1 cellular context compared by ENCODE assay signal in the genomic region with DNA sequence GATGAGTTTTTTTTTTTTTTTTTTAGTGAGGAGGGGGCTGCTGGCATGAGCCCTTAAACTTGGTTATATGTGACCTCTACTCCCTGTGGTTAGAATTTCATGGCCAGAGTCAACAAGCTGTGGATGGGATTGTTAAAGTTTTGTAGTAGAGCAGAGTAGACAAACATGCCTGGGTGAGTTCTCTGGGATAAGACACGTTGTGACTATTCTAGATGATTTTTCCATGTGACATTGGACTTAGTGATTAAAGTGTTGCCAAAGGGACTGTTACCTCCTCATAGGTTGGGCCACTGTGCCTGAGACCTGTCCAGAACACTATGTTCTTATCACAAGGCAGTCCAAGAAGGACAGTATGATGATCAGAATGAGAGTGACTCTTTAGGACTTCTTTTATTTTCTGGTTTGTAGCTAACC.
TF ChIP-seq lines count a peak whose summit lies in the region.

No MANE protein-coding gene starts in this region.

TF ChIP-seq in HepG2, 621 proteins besides CTCF, POLR2A, EP300 and RAD21 (continued from another document and continues in another):
- TF ChIP-seq RARA (CRISPR knock-in tag; IDR thresholded peaks at IDR 0.05) (peak; percentile 74), NONO (IDR thresholded peaks at IDR 0.05) (no peak), NONO (CRISPR knock-in tag; conservative IDR thresholded peaks at IDR 0.05) (no peak), PITX1 (CRISPR knock-in tag; IDR thresholded peaks at IDR 0.05) (peak; percentile 75; the same call in 1 of the 2 replicates), FOXA3 (CRISPR knock-in tag; IDR thresholded peaks at IDR 0.05) (peak; percentile 93), ZNF839 (CRISPR knock-in tag; IDR thresholded peaks at IDR 0.05; ENCODE audit: borderline replicate concordance) (no peak), ZFP82 (CRISPR knock-in tag; IDR thresholded peaks at IDR 0.05; ENCODE audit: borderline replicate concordance) (no peak), SRSF9 (IDR thresholded peaks at IDR 0.05; ENCODE audit: borderline replicate concordance, insufficient read depth, low read depth, low read length, poor library complexity, severe bottlenecking) (no peak), ZNF549 (CRISPR knock-in tag; IDR thresholded peaks at IDR 0.05) (no peak), ZFP36L2 (CRISPR knock-in tag; IDR thresholded peaks at IDR 0.05) (no peak), STAT5B (CRISPR knock-in tag; IDR thresholded peaks at IDR 0.05) (no peak), STAG1 (CRISPR knock-in tag; IDR thresholded peaks at IDR 0.05) (peak; percentile 14), ZNF143 (CRISPR knock-in tag; IDR thresholded peaks at IDR 0.05) (no peak), ZFP36L1 (CRISPR knock-in tag; IDR thresholded peaks at IDR 0.05) (peak; percentile 59; the same call in 1 of the 2 replicates), ZSCAN9 (CRISPR knock-in tag; IDR thresholded peaks at IDR 0.05; ENCODE audit: borderline replicate concordance) (peak; percentile 27; the same call in 1 of the 2 replicates), KMT2B (CRISPR knock-in tag; IDR thresholded peaks at IDR 0.05) (no peak), ERF (CRISPR knock-in tag; IDR thresholded peaks at IDR 0.05) (0 out of 2 replicates have a peak, but pooled peaks have one; percentile 70), NR2F6 (IDR thresholded peaks at IDR 0.05) (peak; percentile 94), NR2F6 (CRISPR knock-in tag; IDR thresholded peaks at IDR 0.05) (peak; percentile 92), MAZ (IDR thresholded peaks at IDR 0.05; ENCODE audit: borderline replicate concordance, low read depth, low read length) (peak; percentile 35; the same call in 1 of the 2 replicates), MAZ (CRISPR knock-in tag; IDR thresholded peaks at IDR 0.05; ENCODE audit: low read depth) (no peak), ZNF552 (CRISPR knock-in tag; IDR thresholded peaks at IDR 0.05; ENCODE audit: borderline replicate concordance) (no peak), NFYC (CRISPR knock-in tag; IDR thresholded peaks at IDR 0.05) (0 out of 2 replicates have a peak, but pooled peaks have one; percentile 30), ZNF274 (CRISPR knock-in tag; IDR thresholded peaks at IDR 0.05) (no peak), PHF21A (CRISPR knock-in tag; IDR thresholded peaks at IDR 0.05) (peak; percentile 79)
- TF ChIP-seq, protein P1, sequence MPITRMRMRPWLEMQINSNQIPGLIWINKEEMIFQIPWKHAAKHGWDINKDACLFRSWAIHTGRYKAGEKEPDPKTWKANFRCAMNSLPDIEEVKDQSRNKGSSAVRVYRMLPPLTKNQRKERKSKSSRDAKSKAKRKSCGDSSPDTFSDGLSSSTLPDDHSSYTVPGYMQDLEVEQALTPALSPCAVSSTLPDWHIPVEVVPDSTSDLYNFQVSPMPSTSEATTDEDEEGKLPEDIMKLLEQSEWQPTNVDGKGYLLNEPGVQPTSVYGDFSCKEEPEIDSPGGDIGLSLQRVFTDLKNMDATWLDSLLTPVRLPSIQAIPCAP (CRISPR knock-in tag; IDR thresholded peaks at IDR 0.05; ENCODE audit: low read depth): no peak
- TF ChIP-seq, protein P2, sequence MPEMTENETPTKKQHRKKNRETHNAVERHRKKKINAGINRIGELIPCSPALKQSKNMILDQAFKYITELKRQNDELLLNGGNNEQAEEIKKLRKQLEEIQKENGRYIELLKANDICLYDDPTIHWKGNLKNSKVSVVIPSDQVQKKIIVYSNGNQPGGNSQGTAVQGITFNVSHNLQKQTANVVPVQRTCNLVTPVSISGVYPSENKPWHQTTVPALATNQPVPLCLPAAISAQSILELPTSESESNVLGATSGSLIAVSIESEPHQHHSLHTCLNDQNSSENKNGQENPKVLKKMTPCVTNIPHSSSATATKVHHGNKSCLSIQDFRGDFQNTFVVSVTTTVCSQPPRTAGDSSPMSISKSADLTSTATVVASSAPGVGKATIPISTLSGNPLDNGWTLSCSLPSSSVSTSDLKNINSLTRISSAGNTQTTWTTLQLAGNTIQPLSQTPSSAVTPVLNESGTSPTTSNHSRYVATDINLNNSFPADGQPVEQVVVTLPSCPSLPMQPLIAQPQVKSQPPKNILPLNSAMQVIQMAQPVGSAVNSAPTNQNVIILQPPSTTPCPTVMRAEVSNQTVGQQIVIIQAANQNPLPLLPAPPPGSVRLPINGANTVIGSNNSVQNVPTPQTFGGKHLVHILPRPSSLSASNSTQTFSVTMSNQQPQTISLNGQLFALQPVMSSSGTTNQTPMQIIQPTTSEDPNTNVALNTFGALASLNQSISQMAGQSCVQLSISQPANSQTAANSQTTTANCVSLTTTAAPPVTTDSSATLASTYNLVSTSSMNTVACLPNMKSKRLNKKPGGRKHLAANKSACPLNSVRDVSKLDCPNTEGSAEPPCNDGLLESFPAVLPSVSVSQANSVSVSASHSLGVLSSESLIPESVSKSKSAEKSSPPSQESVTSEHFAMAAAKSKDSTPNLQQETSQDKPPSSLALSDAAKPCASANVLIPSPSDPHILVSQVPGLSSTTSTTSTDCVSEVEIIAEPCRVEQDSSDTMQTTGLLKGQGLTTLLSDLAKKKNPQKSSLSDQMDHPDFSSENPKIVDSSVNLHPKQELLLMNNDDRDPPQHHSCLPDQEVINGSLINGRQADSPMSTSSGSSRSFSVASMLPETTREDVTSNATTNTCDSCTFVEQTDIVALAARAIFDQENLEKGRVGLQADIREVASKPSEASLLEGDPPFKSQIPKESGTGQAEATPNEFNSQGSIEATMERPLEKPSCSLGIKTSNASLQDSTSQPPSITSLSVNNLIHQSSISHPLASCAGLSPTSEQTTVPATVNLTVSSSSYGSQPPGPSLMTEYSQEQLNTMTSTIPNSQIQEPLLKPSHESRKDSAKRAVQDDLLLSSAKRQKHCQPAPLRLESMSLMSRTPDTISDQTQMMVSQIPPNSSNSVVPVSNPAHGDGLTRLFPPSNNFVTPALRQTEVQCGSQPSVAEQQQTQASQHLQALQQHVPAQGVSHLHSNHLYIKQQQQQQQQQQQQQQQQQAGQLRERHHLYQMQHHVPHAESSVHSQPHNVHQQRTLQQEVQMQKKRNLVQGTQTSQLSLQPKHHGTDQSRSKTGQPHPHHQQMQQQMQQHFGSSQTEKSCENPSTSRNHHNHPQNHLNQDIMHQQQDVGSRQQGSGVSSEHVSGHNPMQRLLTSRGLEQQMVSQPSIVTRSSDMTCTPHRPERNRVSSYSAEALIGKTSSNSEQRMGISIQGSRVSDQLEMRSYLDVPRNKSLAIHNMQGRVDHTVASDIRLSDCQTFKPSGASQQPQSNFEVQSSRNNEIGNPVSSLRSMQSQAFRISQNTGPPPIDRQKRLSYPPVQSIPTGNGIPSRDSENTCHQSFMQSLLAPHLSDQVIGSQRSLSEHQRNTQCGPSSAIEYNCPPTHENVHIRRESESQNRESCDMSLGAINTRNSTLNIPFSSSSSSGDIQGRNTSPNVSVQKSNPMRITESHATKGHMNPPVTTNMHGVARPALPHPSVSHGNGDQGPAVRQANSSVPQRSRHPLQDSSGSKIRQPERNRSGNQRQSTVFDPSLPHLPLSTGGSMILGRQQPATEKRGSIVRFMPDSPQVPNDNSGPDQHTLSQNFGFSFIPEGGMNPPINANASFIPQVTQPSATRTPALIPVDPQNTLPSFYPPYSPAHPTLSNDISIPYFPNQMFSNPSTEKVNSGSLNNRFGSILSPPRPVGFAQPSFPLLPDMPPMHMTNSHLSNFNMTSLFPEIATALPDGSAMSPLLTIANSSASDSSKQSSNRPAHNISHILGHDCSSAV (CRISPR knock-in tag; IDR thresholded peaks at IDR 0.05; ENCODE audit: borderline replicate concordance): no peak
- TF ChIP-seq, protein P3, sequence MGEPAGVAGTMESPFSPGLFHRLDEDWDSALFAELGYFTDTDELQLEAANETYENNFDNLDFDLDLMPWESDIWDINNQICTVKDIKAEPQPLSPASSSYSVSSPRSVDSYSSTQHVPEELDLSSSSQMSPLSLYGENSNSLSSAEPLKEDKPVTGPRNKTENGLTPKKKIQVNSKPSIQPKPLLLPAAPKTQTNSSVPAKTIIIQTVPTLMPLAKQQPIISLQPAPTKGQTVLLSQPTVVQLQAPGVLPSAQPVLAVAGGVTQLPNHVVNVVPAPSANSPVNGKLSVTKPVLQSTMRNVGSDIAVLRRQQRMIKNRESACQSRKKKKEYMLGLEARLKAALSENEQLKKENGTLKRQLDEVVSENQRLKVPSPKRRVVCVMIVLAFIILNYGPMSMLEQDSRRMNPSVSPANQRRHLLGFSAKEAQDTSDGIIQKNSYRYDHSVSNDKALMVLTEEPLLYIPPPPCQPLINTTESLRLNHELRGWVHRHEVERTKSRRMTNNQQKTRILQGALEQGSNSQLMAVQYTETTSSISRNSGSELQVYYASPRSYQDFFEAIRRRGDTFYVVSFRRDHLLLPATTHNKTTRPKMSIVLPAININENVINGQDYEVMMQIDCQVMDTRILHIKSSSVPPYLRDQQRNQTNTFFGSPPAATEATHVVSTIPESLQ (CRISPR knock-in tag; conservative IDR thresholded peaks at IDR 0.05): 0 out of 2 replicates have a peak, but pooled peaks have one; percentile 52
- TF ChIP-seq, protein P4, sequence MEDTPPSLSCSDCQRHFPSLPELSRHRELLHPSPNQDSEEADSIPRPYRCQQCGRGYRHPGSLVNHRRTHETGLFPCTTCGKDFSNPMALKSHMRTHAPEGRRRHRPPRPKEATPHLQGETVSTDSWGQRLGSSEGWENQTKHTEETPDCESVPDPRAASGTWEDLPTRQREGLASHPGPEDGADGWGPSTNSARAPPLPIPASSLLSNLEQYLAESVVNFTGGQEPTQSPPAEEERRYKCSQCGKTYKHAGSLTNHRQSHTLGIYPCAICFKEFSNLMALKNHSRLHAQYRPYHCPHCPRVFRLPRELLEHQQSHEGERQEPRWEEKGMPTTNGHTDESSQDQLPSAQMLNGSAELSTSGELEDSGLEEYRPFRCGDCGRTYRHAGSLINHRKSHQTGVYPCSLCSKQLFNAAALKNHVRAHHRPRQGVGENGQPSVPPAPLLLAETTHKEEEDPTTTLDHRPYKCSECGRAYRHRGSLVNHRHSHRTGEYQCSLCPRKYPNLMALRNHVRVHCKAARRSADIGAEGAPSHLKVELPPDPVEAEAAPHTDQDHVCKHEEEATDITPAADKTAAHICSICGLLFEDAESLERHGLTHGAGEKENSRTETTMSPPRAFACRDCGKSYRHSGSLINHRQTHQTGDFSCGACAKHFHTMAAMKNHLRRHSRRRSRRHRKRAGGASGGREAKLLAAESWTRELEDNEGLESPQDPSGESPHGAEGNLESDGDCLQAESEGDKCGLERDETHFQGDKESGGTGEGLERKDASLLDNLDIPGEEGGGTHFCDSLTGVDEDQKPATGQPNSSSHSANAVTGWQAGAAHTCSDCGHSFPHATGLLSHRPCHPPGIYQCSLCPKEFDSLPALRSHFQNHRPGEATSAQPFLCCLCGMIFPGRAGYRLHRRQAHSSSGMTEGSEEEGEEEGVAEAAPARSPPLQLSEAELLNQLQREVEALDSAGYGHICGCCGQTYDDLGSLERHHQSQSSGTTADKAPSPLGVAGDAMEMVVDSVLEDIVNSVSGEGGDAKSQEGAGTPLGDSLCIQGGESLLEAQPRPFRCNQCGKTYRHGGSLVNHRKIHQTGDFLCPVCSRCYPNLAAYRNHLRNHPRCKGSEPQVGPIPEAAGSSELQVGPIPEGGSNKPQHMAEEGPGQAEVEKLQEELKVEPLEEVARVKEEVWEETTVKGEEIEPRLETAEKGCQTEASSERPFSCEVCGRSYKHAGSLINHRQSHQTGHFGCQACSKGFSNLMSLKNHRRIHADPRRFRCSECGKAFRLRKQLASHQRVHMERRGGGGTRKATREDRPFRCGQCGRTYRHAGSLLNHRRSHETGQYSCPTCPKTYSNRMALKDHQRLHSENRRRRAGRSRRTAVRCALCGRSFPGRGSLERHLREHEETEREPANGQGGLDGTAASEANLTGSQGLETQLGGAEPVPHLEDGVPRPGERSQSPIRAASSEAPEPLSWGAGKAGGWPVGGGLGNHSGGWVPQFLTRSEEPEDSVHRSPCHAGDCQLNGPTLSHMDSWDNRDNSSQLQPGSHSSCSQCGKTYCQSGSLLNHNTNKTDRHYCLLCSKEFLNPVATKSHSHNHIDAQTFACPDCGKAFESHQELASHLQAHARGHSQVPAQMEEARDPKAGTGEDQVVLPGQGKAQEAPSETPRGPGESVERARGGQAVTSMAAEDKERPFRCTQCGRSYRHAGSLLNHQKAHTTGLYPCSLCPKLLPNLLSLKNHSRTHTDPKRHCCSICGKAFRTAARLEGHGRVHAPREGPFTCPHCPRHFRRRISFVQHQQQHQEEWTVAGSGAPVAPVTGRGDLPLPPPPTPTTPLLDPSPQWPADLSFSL (CRISPR knock-in tag; IDR thresholded peaks at IDR 0.05): 0 out of 2 replicates have a peak, but pooled peaks have one; percentile 24
- TF ChIP-seq, protein P5, sequence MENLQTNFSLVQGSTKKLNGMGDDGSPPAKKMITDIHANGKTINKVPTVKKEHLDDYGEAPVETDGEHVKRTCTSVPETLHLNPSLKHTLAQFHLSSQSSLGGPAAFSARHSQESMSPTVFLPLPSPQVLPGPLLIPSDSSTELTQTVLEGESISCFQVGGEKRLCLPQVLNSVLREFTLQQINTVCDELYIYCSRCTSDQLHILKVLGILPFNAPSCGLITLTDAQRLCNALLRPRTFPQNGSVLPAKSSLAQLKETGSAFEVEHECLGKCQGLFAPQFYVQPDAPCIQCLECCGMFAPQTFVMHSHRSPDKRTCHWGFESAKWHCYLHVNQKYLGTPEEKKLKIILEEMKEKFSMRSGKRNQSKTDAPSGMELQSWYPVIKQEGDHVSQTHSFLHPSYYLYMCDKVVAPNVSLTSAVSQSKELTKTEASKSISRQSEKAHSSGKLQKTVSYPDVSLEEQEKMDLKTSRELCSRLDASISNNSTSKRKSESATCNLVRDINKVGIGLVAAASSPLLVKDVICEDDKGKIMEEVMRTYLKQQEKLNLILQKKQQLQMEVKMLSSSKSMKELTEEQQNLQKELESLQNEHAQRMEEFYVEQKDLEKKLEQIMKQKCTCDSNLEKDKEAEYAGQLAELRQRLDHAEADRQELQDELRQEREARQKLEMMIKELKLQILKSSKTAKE (CRISPR knock-in tag; IDR thresholded peaks at IDR 0.05; ENCODE audit: borderline replicate concordance): no peak
